25 cellular contexts compared by ENCODE assay signal in the genomic region with DNA sequence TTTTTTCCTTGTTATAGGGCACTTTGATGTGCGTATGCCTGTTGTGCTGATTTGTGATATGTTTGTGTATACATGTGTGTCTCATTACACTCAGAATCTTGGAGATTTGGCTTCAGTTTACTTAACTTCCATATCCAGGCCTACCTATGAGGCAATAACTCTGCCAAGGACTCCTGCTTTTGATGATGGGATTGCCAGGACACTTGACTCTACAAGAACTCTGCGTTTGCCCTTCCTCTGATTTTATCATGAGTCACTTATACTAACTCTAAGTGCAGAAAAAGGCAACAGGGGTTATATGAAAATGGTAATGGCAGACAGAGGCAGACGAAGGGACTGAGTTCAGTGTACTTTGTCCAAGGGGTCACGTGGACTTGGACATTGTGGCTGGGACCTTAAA. TPM values are rescaled to one million over a fixed set of nuclear protein-coding genes. Genes with fewer than 3 reads are reported as not detected.
DNase-seq lines count a peak whose midpoint lies in the region; ATAC-seq and TF ChIP-seq lines count a peak whose summit lies in the region.
"Had no signal": no experiment of that assay in that cellular context is flagged by ENCODE, and none has a peak within 500 bp of the region (broad histone marks: within the 10 kb centered on the region; RNA-seq: fewer than 3 reads in every experiment).

No MANE protein-coding gene starts in this region.

- no peak for TF ChIP-seq POLR2A in breast epithelium (IDR thresholded peaks at IDR 0.05)

- H3K9me3 ChIP-seq in breast epithelium, result no peaks in the 10 kb centered on the region
- H3K9me3 ChIP-seq: BE2C, testis had no signal

- CTCF ChIA-PET in MCF 10A (lab: Yijun Ruan, JAX), result interaction anchor here (1.4 kb wide), 1 partner anchor 33 kb away, joined by 3 read pairs; the partner anchor contains the start of gene MCTP2

- H3K9me3 Mint-ChIP-seq in MCF 10A (ENCODE audit: unreplicated experiment), result no peaks in the 10 kb centered on the region
- H3K9me3 Mint-ChIP-seq in stimulated activated effector memory CD8-positive, alpha-beta T cell treated with anti-CD3 and anti-CD28 coated beads, Interleukin-12 subunit alpha, Interleukin-12 subunit beta, amount 100 ng/mL, for 72 hours, result no peaks in the 10 kb centered on the region
- H3K9me3 Mint-ChIP-seq: stimulated activated memory B cell treated with anti-CD40 and anti-IgM and Interleukin-4, amounts not matched to agents 10 μg/mL and 1 μg/mL and 100 μg/mL, for 72 hours had no signal

- H3K27me3 ChIP-seq in breast epithelium, result no peaks in the 10 kb centered on the region
- H3K27me3 ChIP-seq: BE2C, testis had no signal

- H3K4me3 Mint-ChIP-seq in MCF 10A (ENCODE audit: unreplicated experiment), result no peak overlapping the region
- H3K4me3 Mint-ChIP-seq in stimulated activated effector memory CD8-positive, alpha-beta T cell treated with anti-CD3 and anti-CD28 coated beads, Interleukin-12 subunit alpha, Interleukin-12 subunit beta, amount 100 ng/mL, for 72 hours, result no peak overlapping the region
- H3K4me3 Mint-ChIP-seq: activated naive CD8-positive, alpha-beta T cell treated with anti-CD3 and anti-CD28 coated beads, Interleukin-2, amount 10 ng/mL, durations not matched to agents 7 days and 5 days; activated T-cell treated with anti-CD3 and anti-CD28 coated beads, Interleukin-2, amount 50 U/mL, for 72 hours; stimulated activated memory B cell treated with anti-CD40 and anti-IgM and Interleukin-4, amounts not matched to agents 10 μg/mL and 1 μg/mL and 100 μg/mL, for 72 hours had no signal

- peaks cover 27% of the 10 kb centered on the region for H3K4me1 Mint-ChIP-seq in MCF 10A (ENCODE audit: insufficient read depth, unreplicated experiment)
- H3K4me1 Mint-ChIP-seq in stimulated activated effector memory CD8-positive, alpha-beta T cell treated with anti-CD3 and anti-CD28 coated beads, Interleukin-12 subunit alpha, Interleukin-12 subunit beta, amount 100 ng/mL, for 72 hours, result peaks cover 45% of the 10 kb centered on the region

- POLR2A ChIA-PET in MCF 10A (lab: Yijun Ruan, JAX), result interaction anchor here (1.3 to 5.7 kb wide), 4 partner anchors 9 to 34 kb away, joined by 3 to 51 read pairs (median 5); partner anchors contain the start of gene MCTP2

- H3K27ac Mint-ChIP-seq in MCF 10A (ENCODE audit: low read depth, unreplicated experiment), result no peak overlapping the region
- peak overlapping the region; percentile 78 for H3K27ac Mint-ChIP-seq in stimulated activated effector memory CD8-positive, alpha-beta T cell treated with anti-CD3 and anti-CD28 coated beads, Interleukin-12 subunit alpha, Interleukin-12 subunit beta, amount 100 ng/mL, for 72 hours
- H3K27ac Mint-ChIP-seq: activated naive CD8-positive, alpha-beta T cell treated with anti-CD3 and anti-CD28 coated beads, Interleukin-2, amount 10 ng/mL, durations not matched to agents 7 days and 5 days; activated T-cell treated with anti-CD3 and anti-CD28 coated beads, Interleukin-2, amount 50 U/mL, for 72 hours had no signal

- H3K4me1 ChIP-seq in breast epithelium, result no peaks in the 10 kb centered on the region
- H3K4me1 ChIP-seq: BE2C, testis had no signal

- no peak overlapping the region for H3K4me3 ChIP-seq in breast epithelium
- H3K4me3 ChIP-seq: testis had no signal

- intact Hi-C loops in MCF 10A (cut with micrococcal nuclease) (no loop called here), breast epithelium (cut with DNase I; ENCODE audit: low total_unique reads) (no loop called here)

- DNase-seq in MCF 10A (ENCODE audit: unreplicated experiment) (peak; percentile 84), breast epithelium (ENCODE audit: low spot score in 2 of 2) (no peak), fibroblast of peridontal ligament (ENCODE audit: extremely low read depth) (peak; percentile 60), hepatic stellate cell (ENCODE audit: low spot score) (no peak), T-helper 9 cell (no peak)
- DNase-seq in stimulated activated effector memory CD8-positive, alpha-beta T cell treated with anti-CD3 and anti-CD28 coated beads, Interleukin-12 subunit alpha, Interleukin-12 subunit beta, amount 100 ng/mL, for 72 hours (ENCODE audit: low spot score in 2 of 2), result no peak
- DNase-seq: activated CD4-positive, CD25-positive, alpha-beta regulatory T cell treated with anti-CD3 and anti-CD28 coated beads, Interleukin-2, amount 50 U/mL, for 72 hours; activated naive CD8-positive, alpha-beta T cell treated with anti-CD3 and anti-CD28 coated beads, Interleukin-2, amount 10 ng/mL, durations not matched to agents 7 days and 5 days; activated T-cell treated with anti-CD3 and anti-CD28 coated beads, Interleukin-2, amount 50 U/mL, for 72 hours; BE2C; Calu3; foreskin melanocyte; hippocampal formation; islet precursor cell; naive B cell; NCI-H1048; NCI-H2029; NK-92 treated with Interleukin-12 subunit alpha and Interleukin-12 subunit beta, amount 100 ng/mL, for 24 hours; RPMI8226; testis had no signal

- no peaks in the 10 kb centered on the region for H3K36me3 ChIP-seq in breast epithelium
- H3K36me3 ChIP-seq: BE2C had no signal

- H3K27me3 Mint-ChIP-seq in MCF 10A (ENCODE audit: insufficient read depth, unreplicated experiment), result no peaks in the 10 kb centered on the region
- H3K27me3 Mint-ChIP-seq: activated naive CD8-positive, alpha-beta T cell treated with anti-CD3 and anti-CD28 coated beads, Interleukin-2, amount 10 ng/mL, durations not matched to agents 7 days and 5 days; naive B cell; stimulated activated memory B cell treated with anti-CD40 and anti-IgM and Interleukin-4, amounts not matched to agents 10 μg/mL and 1 μg/mL and 100 μg/mL, for 72 hours had no signal

- no peaks in the 10 kb centered on the region for H3K36me3 Mint-ChIP-seq in MCF 10A (ENCODE audit: insufficient read depth, unreplicated experiment)
- H3K36me3 Mint-ChIP-seq in stimulated activated effector memory CD8-positive, alpha-beta T cell treated with anti-CD3 and anti-CD28 coated beads, Interleukin-12 subunit alpha, Interleukin-12 subunit beta, amount 100 ng/mL, for 72 hours, result peaks cover 17% of the 10 kb centered on the region

- BruUV-seq in MCF 10A (replicated peaks; lab: Mats Ljungman, UMichigan), result no TSS peak

- no peak for ATAC-seq in stimulated activated effector memory CD8-positive, alpha-beta T cell treated with anti-CD3 and anti-CD28 coated beads, Interleukin-12 subunit alpha, Interleukin-12 subunit beta, amount 100 ng/mL, for 72 hours
- ATAC-seq in HG03460 (IDR thresholded peaks at IDR 0.05; ENCODE audit: unreplicated experiment), result no peak
- ATAC-seq: activated T-cell treated with anti-CD3 and anti-CD28 coated beads, Interleukin-2, amount 50 U/mL, for 72 hours; SK-N-SH treated with all-trans-retinoic acid at 6 μM for 48 hours; stimulated activated memory B cell treated with anti-CD40 and anti-IgM and Interleukin-4, amounts not matched to agents 10 μg/mL and 1 μg/mL and 100 μg/mL, for 72 hours had no signal

- TF ChIP-seq CTCF in MCF 10A (IDR thresholded peaks at IDR 0.05; ENCODE audit: unreplicated experiment) (no peak), breast epithelium (IDR thresholded peaks at IDR 0.05) (no peak), VCaP (conservative IDR thresholded peaks at IDR 0.05) (no peak)

- H3K27ac ChIP-seq in breast epithelium (no peak overlapping the region), VCaP (peak overlapping the region; percentile 60)
- H3K27ac ChIP-seq: HL-60, testis had no signal

RNA-seq across cellular contexts. Expression of gene MCTP2, which starts 33.6 kb away (rescaled TPM):
- total RNA-seq in MCF 10A (2022), result 20.5 and 25.7 TPM in 2 replicates
- 10 to 100 TPM in 2 of 3 donors, 1 to 10 TPM in 1; 6.4 to 46.2 (median 25.9) TPM for total RNA-seq in breast epithelium

Comparison
In these comparisons a context has a peak if more than half of its experiments do, and no peak if none do; other contexts are left out.
1. DNase-seq: peak in MCF 10A (single experiment) and fibroblast of peridontal ligament (single experiment); none in breast epithelium (0 of 2), stimulated activated effector memory CD8-positive, alpha-beta T cell treated with anti-CD3 and anti-CD28 coated beads, Interleukin-12 subunit alpha, Interleukin-12 subunit beta, amount 100 ng/mL, for 72 hours (0 of 2), hepatic stellate cell (single experiment) and T-helper 9 cell (single experiment).